In the genomic region with DNA sequence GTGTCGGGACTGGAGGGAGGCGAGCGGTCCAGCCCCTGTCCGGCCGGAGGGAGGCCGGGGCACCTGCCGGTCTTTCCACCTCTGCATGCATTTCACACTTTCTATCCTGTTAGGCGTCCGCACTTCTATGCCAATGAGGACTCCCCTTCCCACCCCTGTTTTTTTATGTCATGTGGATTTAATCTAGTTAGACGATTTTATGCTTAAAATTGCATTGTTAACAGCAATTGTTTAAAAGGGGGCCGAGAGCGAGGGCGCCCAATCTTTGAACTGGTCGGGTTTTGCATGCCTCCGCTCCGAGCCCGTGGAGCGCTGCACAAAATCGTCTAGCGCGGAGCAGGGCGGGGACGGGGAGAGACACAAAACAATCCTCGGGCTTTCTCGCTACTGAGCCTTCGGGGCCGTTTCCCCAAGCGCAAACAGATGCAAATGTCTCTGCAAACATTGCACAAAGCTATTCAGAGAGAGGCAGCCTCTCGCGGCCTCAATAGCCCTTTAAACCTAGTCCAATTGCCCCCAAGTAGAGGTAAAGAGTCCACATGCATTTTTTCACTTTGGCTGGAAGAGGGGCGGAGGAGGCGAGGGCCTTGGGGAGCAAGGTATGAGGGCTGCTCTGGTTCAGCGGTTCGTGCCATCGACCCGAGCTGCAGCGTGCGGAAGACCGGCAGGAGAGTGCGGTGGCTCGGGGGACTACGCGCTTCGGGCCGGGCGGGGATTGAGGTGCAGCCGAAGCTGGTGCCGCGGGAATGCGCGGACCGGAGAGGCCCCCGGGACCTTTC, we compare ENCODE assay signal across 12 cellular contexts. TPM values are rescaled to one million over a fixed set of nuclear protein-coding genes. Genes with fewer than 3 reads are reported as not detected.
DNase-seq lines count a peak whose midpoint lies in the region; ATAC-seq lines count a peak whose summit lies in the region.
"Had no signal": no experiment of that assay in that cellular context is flagged by ENCODE, and none has a peak within 500 bp of the region (broad histone marks: within the 10 kb centered on the region; RNA-seq: fewer than 3 reads in every experiment).

No MANE protein-coding gene starts in this region.

- H3K36me3 Mint-ChIP-seq in activated CD4-positive, alpha-beta T cell treated with anti-CD3 and anti-CD28 coated beads for 36 hours (ENCODE audit: low read depth) = no peaks in the 10 kb centered on the region
- no peaks in the 10 kb centered on the region for H3K36me3 Mint-ChIP-seq in stimulated activated memory B cell treated with anti-CD40 and anti-IgM and Interleukin-4, amounts not matched to agents 10 μg/mL and 1 μg/mL and 100 μg/mL, for 72 hours

- peaks cover 8% of the 10 kb centered on the region for H3K4me1 Mint-ChIP-seq in activated CD4-positive, alpha-beta T cell treated with anti-CD3 and anti-CD28 coated beads for 36 hours
- peaks cover 18% of the 10 kb centered on the region for H3K4me1 Mint-ChIP-seq in stimulated activated memory B cell treated with anti-CD40 and anti-IgM and Interleukin-4, amounts not matched to agents 10 μg/mL and 1 μg/mL and 100 μg/mL, for 72 hours

- peaks cover 50% of the 10 kb centered on the region for H3K4me1 ChIP-seq in SJSA1 (replicated peaks)

- no peaks in the 10 kb centered on the region for H3K9me3 ChIP-seq in SJSA1 (replicated peaks)
- H3K9me3 ChIP-seq: ovary had no signal

- peak; percentile 21 for DNase-seq in activated CD4-positive, alpha-beta T cell treated with anti-CD3 and anti-CD28 coated beads for 48 hours
- no peak for DNase-seq in activated CD4-positive, alpha-beta T cell treated with anti-CD3 and anti-CD28 coated beads for 36 hours
- DNase-seq in SJSA1 (ENCODE audit: low read depth in 1 of 2, low spot score in 2 of 2) (no peak), iPS-NIHi11 (ENCODE audit: low spot score) (peak; percentile 47), GOT3 (lab: John Stamatoyannopoulos, UW) (no peak), dermis blood vessel endothelial cell (no peak)
- DNase-seq in stimulated activated CD4-positive, alpha-beta T cell treated with anti-CD3 and anti-CD28 coated beads, Interleukin-2, amount 100 ng/mL, for 48 hours = no peak
- DNase-seq: ovary had no signal

- H3K4me3 Mint-ChIP-seq in activated CD4-positive, alpha-beta T cell treated with anti-CD3 and anti-CD28 coated beads for 36 hours = no peak overlapping the region
- H3K4me3 Mint-ChIP-seq in stimulated activated memory B cell treated with anti-CD40 and anti-IgM and Interleukin-4, amounts not matched to agents 10 μg/mL and 1 μg/mL and 100 μg/mL, for 72 hours = peak overlapping the region; percentile 68
- H3K4me3 Mint-ChIP-seq: B cell had no signal

- no peak overlapping the region for H3K4me3 ChIP-seq in SJSA1
- H3K4me3 ChIP-seq: ovary had no signal

- H3K36me3 ChIP-seq in SJSA1 = no peaks in the 10 kb centered on the region
- H3K36me3 ChIP-seq: ovary had no signal

- CTCF ChIA-PET in activated CD4-positive, alpha-beta T cell treated with anti-CD3 and anti-CD28 coated beads for 36 hours (lab: Charles Lee) = interaction anchor here (0.6 to 1.8 kb wide), 6 partner anchors 19 to 62 kb away, joined by 3 to 5 read pairs (median 4); no protein-coding TSS in a partner anchor

- ATAC-seq in activated CD4-positive, alpha-beta T cell treated with anti-CD3 and anti-CD28 coated beads for 36 hours = no peak
- no peak for ATAC-seq in stimulated activated memory B cell treated with anti-CD40 and anti-IgM and Interleukin-4, amounts not matched to agents 10 μg/mL and 1 μg/mL and 100 μg/mL, for 72 hours

- intact Hi-C loops in activated CD4-positive, alpha-beta T cell treated with anti-CD3 and anti-CD28 coated beads for 36 hours (cut with DNase I, micrococcal nuclease) = loop anchor here (2.0 to 5.0 kb wide), 3 partner anchors 45 to 57 kb away; a partner anchor contains a TSS

- H3K27ac Mint-ChIP-seq in activated CD4-positive, alpha-beta T cell treated with anti-CD3 and anti-CD28 coated beads for 36 hours = no peak overlapping the region
- H3K27ac Mint-ChIP-seq in stimulated activated memory B cell treated with anti-CD40 and anti-IgM and Interleukin-4, amounts not matched to agents 10 μg/mL and 1 μg/mL and 100 μg/mL, for 72 hours = no peak overlapping the region
- H3K27ac Mint-ChIP-seq: B cell had no signal

- POLR2A ChIA-PET in activated CD4-positive, alpha-beta T cell treated with anti-CD3 and anti-CD28 coated beads for 36 hours (lab: Charles Lee) = no interaction called here

- peaks cover 76% of the 10 kb centered on the region for H3K27me3 Mint-ChIP-seq in activated CD4-positive, alpha-beta T cell treated with anti-CD3 and anti-CD28 coated beads for 36 hours
- peaks cover 59% of the 10 kb centered on the region for H3K27me3 Mint-ChIP-seq in stimulated activated memory B cell treated with anti-CD40 and anti-IgM and Interleukin-4, amounts not matched to agents 10 μg/mL and 1 μg/mL and 100 μg/mL, for 72 hours

- no peaks in the 10 kb centered on the region for H3K9me3 Mint-ChIP-seq in activated CD4-positive, alpha-beta T cell treated with anti-CD3 and anti-CD28 coated beads for 36 hours (ENCODE audit: low read depth)
- no peaks in the 10 kb centered on the region for H3K9me3 Mint-ChIP-seq in stimulated activated memory B cell treated with anti-CD40 and anti-IgM and Interleukin-4, amounts not matched to agents 10 μg/mL and 1 μg/mL and 100 μg/mL, for 72 hours

- peak overlapping the region; percentile 67 for H3K27ac ChIP-seq in SJSA1
- H3K27ac ChIP-seq: epithelial cell of prostate, ovary had no signal

- no peaks in the 10 kb centered on the region for H3K27me3 ChIP-seq in SJSA1 (replicated peaks)
- H3K27me3 ChIP-seq: ovary had no signal

RNA-seq across cellular contexts. Expression of a gene that starts 37.5 kb away (rescaled TPM):
- not detected for total RNA-seq in activated CD4-positive, alpha-beta T cell treated with anti-CD3 and anti-CD28 coated beads for 36 hours
- not detected in 2 replicates for total RNA-seq in SJSA1 (2014; rRNA removed; shearing (Covaris generic))
- total RNA-seq in dermis blood vessel endothelial cell = not detected in 2 replicates
- total RNA-seq: B cell, SK-MEL-5 had no signal

RNA-seq across cellular contexts. Expression of a gene that starts 42.5 kb away (rescaled TPM):
- not detected for total RNA-seq in activated CD4-positive, alpha-beta T cell treated with anti-CD3 and anti-CD28 coated beads for 36 hours
- total RNA-seq in SJSA1 (2014; rRNA removed; shearing (Covaris generic)) = not detected in 2 replicates
- not detected in 2 replicates for total RNA-seq in dermis blood vessel endothelial cell
- total RNA-seq: B cell, SK-MEL-5 had no signal

RNA-seq across cellular contexts. Expression of a gene that starts 46.1 kb away (rescaled TPM):
- not detected for total RNA-seq in activated CD4-positive, alpha-beta T cell treated with anti-CD3 and anti-CD28 coated beads for 36 hours
- total RNA-seq in SJSA1 (2014; rRNA removed; shearing (Covaris generic)) = not detected in 2 replicates
- total RNA-seq in dermis blood vessel endothelial cell = not detected in 2 replicates
- total RNA-seq: B cell, ovary, SK-MEL-5 had no signal

Comparison
In these comparisons a context has a peak if more than half of its experiments do, and no peak if none do; other contexts are left out.
1. DNase-seq: peak in activated CD4-positive, alpha-beta T cell treated with anti-CD3 and anti-CD28 coated beads for 48 hours (single experiment) and iPS-NIHi11 (single experiment); none in activated CD4-positive, alpha-beta T cell treated with anti-CD3 and anti-CD28 coated beads for 36 hours (single experiment), SJSA1 (0 of 2), GOT3 (single experiment), stimulated activated CD4-positive, alpha-beta T cell treated with anti-CD3 and anti-CD28 coated beads, Interleukin-2, amount 100 ng/mL, for 48 hours (0 of 2) and dermis blood vessel endothelial cell (single experiment).